20 cellular contexts compared by ENCODE assay signal in genomic region chr22:45889539-45890350, GRCh38.
A peak's percentile ranks its signal among the peaks of the same experiment; 100 is the strongest.
DNase-seq lines count a peak whose midpoint lies in the region; ATAC-seq and TF ChIP-seq lines count a peak whose summit lies in the region.
"Had no signal": no experiment of that assay in that cellular context is flagged by ENCODE, and none has a peak within 500 bp of the region (broad histone marks: within the 10 kb centered on the region; RNA-seq: fewer than 3 reads in every experiment).

No MANE protein-coding gene starts in this region.

- H3K4me3 ChIP-seq in GM23338 (no peak overlapping the region), brain microvascular endothelial cell (ENCODE audit: low read depth, low read length) (peak overlapping the region; percentile 15)
- H3K4me3 ChIP-seq: left lung had no signal

- no peak overlapping the region for H3K4me3 Mint-ChIP-seq in GM23338
- H3K4me3 Mint-ChIP-seq: natural killer cell had no signal

- H3K79me2 ChIP-seq in GM23338 (replicated peaks; ENCODE audit: insufficient read depth): no peaks in the 10 kb centered on the region

- DNase-seq in GM23338 (ENCODE audit: low spot score) (peak; percentile 48), brain microvascular endothelial cell (peak; percentile 24), hepatic stellate cell (ENCODE audit: low spot score) (peak; percentile 64), posterior cingulate gyrus (peak in 6 of 10 donors; percentile 31 to 87 (median 62)), HCEC 1CT (no peak), NCI-H2029 (lab: John Stamatoyannopoulos, UW) (no peak), NOMO-1 (lab: John Stamatoyannopoulos, UW; ENCODE audit: unreplicated experiment in 2 of 2) (no peak)
- DNase-seq: activated CD4-positive, alpha-beta T cell treated with anti-CD3 and anti-CD28 coated beads for 48 hours; activated CD8-positive, alpha-beta memory T cell treated with anti-CD3 and anti-CD28 coated beads, Interleukin-2, amount 50 U/mL, for 48 hours; activated naive CD4-positive, alpha-beta T cell treated with anti-CD3 and anti-CD28 coated beads, Interleukin-2, amount 50 U/mL, for 16 hours; effector CD4-positive, alpha-beta T cell; GF-D8; Kasumi-1; natural killer cell; NCI-H1436 treated with DMSO at 0.1 percent for 48 hours; NCI-H446 treated with DMSO at 0.1 percent for 48 hours; T1000 had no signal

- no peak overlapping the region for H3K4me2 ChIP-seq in GM23338

- intact Hi-C loops in posterior cingulate gyrus (cut with DNase I): no loop called here

- H3F3A ChIP-seq in GM23338 (replicated peaks; ENCODE audit: low read depth): no peaks in the 10 kb centered on the region

- H3K27me3 ChIP-seq in GM23338 (ENCODE audit: insufficient read depth) (no peaks in the 10 kb centered on the region), brain microvascular endothelial cell (replicated peaks) (no peaks in the 10 kb centered on the region)

- H3K27ac Mint-ChIP-seq in GM23338: no peak overlapping the region
- H3K27ac Mint-ChIP-seq: natural killer cell had no signal

- no peaks in the 10 kb centered on the region for H3K36me3 Mint-ChIP-seq in GM23338 (ENCODE audit: low read depth)
- H3K36me3 Mint-ChIP-seq: natural killer cell had no signal

- in situ Hi-C loops in brain microvascular endothelial cell (cut with HindIII; ENCODE audit: low pct_ligation_motif_present, low sequenced_read_pairs): no loop called here

- no peaks in the 10 kb centered on the region for H3K4me1 Mint-ChIP-seq in GM23338
- H3K4me1 Mint-ChIP-seq: natural killer cell had no signal

- H3K27ac ChIP-seq in GM23338 (ENCODE audit: low read depth) (no peak overlapping the region), brain microvascular endothelial cell (no peak overlapping the region)
- H3K27ac ChIP-seq: breast epithelium, left lung had no signal

- ATAC-seq in GM23338 (peak; percentile 21; the same call in 2 of the 3 replicates), GM19324 (IDR thresholded peaks at IDR 0.05; ENCODE audit: low FRiP score, unreplicated experiment) (no peak)
- ATAC-seq: left lung, natural killer cell had no signal

- TF ChIP-seq CTCF in GM23338 (conservative IDR thresholded peaks at IDR 0.05; ENCODE audit: low read depth in 2 of 2) (no peak), brain microvascular endothelial cell (IDR thresholded peaks at IDR 0.05; ENCODE audit: low read depth, low read length, missing control alignments) (no peak)

- no peaks in the 10 kb centered on the region for H4K20me1 ChIP-seq in GM23338 (replicated peaks; ENCODE audit: insufficient read depth)

- H3K9me3 Mint-ChIP-seq in GM23338: no peaks in the 10 kb centered on the region; the same call in 2 of the 3 replicates
- H3K9me3 Mint-ChIP-seq: natural killer cell had no signal

- no peaks in the 10 kb centered on the region for H3K4me1 ChIP-seq in GM23338 (ENCODE audit: insufficient read depth)
- H3K4me1 ChIP-seq: breast epithelium, left lung had no signal

- H2AFZ ChIP-seq in GM23338: peak overlapping the region; percentile 56; the same call in 1 of the 2 replicates

- H3K9me2 ChIP-seq in GM23338 (ENCODE audit: insufficient read depth): no peaks in the 10 kb centered on the region

- peaks cover 11% of the 10 kb centered on the region for H3K27me3 Mint-ChIP-seq in GM23338 (ENCODE audit: insufficient read depth, low read depth, poor library complexity)

- H3K36me3 ChIP-seq in GM23338 (ENCODE audit: insufficient read depth): no peaks in the 10 kb centered on the region
- H3K36me3 ChIP-seq in brain microvascular endothelial cell (replicated peaks): no peaks in the 10 kb centered on the region
- H3K36me3 ChIP-seq: breast epithelium, left lung had no signal

TF ChIP-seq in GM23338, 12 proteins besides CTCF, POLR2A, EP300 and RAD21:
- no peak for TF ChIP-seq ZNF114 (CRISPR knock-in tag; IDR thresholded peaks at IDR 0.05)
- no peak for TF ChIP-seq NANOG (IDR thresholded peaks at IDR 0.05; ENCODE audit: borderline replicate concordance)
- TF ChIP-seq JUNB (IDR thresholded peaks at IDR 0.05; ENCODE audit: unreplicated experiment): no peak
- TF ChIP-seq, protein P1, sequence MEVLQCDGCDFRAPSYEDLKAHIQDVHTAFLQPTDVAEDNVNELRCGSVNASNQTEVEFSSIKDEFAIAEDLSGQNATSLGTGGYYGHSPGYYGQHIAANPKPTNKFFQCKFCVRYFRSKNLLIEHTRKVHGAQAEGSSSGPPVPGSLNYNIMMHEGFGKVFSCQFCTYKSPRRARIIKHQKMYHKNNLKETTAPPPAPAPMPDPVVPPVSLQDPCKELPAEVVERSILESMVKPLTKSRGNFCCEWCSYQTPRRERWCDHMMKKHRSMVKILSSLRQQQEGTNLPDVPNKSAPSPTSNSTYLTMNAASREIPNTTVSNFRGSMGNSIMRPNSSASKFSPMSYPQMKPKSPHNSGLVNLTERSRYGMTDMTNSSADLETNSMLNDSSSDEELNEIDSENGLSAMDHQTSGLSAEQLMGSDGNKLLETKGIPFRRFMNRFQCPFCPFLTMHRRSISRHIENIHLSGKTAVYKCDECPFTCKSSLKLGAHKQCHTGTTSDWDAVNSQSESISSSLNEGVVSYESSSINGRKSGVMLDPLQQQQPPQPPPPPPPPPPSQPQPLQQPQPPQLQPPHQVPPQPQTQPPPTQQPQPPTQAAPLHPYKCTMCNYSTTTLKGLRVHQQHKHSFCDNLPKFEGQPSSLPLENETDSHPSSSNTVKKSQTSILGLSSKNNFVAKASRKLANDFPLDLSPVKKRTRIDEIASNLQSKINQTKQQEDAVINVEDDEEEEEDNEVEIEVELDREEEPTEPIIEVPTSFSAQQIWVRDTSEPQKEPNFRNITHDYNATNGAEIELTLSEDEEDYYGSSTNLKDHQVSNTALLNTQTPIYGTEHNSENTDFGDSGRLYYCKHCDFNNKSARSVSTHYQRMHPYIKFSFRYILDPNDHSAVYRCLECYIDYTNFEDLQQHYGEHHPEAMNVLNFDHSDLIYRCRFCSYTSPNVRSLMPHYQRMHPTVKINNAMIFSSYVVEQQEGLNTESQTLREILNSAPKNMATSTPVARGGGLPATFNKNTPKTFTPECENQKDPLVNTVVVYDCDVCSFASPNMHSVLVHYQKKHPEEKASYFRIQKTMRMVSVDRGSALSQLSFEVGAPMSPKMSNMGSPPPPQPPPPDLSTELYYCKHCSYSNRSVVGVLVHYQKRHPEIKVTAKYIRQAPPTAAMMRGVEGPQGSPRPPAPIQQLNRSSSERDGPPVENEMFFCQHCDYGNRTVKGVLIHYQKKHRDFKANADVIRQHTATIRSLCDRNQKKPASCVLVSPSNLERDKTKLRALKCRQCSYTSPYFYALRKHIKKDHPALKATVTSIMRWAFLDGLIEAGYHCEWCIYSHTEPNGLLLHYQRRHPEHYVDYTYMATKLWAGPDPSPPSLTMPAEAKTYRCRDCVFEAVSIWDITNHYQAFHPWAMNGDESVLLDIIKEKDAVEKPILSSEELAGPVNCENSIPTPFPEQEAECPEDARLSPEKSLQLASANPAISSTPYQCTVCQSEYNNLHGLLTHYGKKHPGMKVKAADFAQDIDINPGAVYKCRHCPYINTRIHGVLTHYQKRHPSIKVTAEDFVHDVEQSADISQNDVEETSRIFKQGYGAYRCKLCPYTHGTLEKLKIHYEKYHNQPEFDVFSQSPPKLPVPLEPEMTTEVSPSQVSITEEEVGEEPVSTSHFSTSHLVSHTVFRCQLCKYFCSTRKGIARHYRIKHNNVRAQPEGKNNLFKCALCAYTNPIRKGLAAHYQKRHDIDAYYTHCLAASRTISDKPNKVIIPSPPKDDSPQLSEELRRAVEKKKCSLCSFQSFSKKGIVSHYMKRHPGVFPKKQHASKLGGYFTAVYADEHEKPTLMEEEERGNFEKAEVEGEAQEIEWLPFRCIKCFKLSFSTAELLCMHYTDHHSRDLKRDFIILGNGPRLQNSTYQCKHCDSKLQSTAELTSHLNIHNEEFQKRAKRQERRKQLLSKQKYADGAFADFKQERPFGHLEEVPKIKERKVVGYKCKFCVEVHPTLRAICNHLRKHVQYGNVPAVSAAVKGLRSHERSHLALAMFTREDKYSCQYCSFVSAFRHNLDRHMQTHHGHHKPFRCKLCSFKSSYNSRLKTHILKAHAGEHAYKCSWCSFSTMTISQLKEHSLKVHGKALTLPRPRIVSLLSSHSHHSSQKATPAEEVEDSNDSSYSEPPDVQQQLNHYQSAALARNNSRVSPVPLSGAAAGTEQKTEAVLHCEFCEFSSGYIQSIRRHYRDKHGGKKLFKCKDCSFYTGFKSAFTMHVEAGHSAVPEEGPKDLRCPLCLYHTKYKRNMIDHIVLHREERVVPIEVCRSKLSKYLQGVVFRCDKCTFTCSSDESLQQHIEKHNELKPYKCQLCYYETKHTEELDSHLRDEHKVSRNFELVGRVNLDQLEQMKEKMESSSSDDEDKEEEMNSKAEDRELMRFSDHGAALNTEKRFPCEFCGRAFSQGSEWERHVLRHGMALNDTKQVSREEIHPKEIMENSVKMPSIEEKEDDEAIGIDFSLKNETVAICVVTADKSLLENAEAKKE (CRISPR knock-in tag; IDR thresholded peaks at IDR 0.05): no peak
- no peak for TF ChIP-seq REST (IDR thresholded peaks at IDR 0.05; ENCODE audit: unreplicated experiment)
- TF ChIP-seq CREB1 (CRISPR knock-in tag; IDR thresholded peaks at IDR 0.05; ENCODE audit: low read depth): no peak
- TF ChIP-seq EZH2phosphoT487 (IDR thresholded peaks at IDR 0.05; ENCODE audit: unreplicated experiment): no peak

Comparison
In these comparisons a context has a peak if more than half of its experiments do, and no peak if none do; other contexts are left out.
1. DNase-seq: peak in GM23338 (single experiment), brain microvascular endothelial cell (single experiment), hepatic stellate cell (single experiment) and posterior cingulate gyrus (6 of 10); none in HCEC 1CT (single experiment), NCI-H2029 (single experiment) and NOMO-1 (0 of 2).